Comparison of ENCODE assay signal across 1 cellular context in the genomic region with DNA sequence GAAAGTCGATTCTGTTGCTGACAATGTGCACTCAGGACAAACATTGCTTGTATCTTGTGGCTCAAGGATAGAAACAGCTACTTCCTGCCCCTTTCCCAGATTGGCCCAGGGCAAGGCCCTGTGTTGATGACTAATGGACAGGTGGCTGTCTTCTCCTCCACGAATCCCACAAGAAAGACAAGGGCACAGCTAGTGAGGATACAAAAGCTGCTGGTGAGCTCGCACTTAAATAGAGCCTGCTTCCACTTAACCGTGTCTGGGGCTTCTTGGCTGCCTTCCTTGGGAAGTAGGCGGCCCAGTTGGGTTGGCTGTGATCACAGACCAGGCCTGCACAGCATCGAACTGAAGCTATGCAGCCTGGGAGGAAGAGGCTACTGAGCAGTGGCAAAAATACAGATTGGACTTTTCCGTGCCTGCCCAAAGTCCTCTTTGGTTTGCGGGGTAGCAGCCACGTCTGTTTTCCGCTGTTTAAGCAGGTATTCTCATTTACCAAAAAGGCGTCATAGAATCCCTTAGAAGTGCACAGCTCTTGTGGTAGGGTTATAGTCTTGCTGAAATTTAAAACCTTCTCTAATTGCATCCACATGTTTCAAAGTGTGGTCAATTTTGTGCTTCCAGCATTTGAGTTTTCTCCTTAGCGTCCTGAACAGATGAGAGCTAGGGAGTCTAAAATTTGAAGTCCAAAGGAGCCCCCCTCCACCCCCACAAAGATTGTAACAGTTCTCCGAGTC.
TF ChIP-seq lines count a peak whose summit lies in the region.

No MANE protein-coding gene starts in this region.

TF ChIP-seq in IMR-90, 13 proteins besides CTCF, POLR2A, EP300 and RAD21 (continued from another document):
- TF ChIP-seq, protein P1, sequence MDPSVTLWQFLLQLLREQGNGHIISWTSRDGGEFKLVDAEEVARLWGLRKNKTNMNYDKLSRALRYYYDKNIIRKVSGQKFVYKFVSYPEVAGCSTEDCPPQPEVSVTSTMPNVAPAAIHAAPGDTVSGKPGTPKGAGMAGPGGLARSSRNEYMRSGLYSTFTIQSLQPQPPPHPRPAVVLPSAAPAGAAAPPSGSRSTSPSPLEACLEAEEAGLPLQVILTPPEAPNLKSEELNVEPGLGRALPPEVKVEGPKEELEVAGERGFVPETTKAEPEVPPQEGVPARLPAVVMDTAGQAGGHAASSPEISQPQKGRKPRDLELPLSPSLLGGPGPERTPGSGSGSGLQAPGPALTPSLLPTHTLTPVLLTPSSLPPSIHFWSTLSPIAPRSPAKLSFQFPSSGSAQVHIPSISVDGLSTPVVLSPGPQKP (IDR thresholded peaks at IDR 0.05; ENCODE audit: borderline replicate concordance, low read depth, low read length) = no peak
- TF ChIP-seq, protein P2, sequence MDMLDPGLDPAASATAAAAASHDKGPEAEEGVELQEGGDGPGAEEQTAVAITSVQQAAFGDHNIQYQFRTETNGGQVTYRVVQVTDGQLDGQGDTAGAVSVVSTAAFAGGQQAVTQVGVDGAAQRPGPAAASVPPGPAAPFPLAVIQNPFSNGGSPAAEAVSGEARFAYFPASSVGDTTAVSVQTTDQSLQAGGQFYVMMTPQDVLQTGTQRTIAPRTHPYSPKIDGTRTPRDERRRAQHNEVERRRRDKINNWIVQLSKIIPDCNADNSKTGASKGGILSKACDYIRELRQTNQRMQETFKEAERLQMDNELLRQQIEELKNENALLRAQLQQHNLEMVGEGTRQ (IDR thresholded peaks at IDR 0.05; ENCODE audit: low read depth, low read length) = no peak
- TF ChIP-seq CHD1 (IDR thresholded peaks at IDR 0.05; ENCODE audit: low read depth, low read length) = no peak
- TF ChIP-seq MAFK (IDR thresholded peaks at IDR 0.05; ENCODE audit: low read depth, low read length) = no peak
- no peak for TF ChIP-seq RFX5 (IDR thresholded peaks at IDR 0.05; ENCODE audit: low read depth, low read length)
- no peak for TF ChIP-seq NFE2L2 (IDR thresholded peaks at IDR 0.05; ENCODE audit: low read depth, low read length)
TF ChIP-seq in IMR-90: peak in this region for 0.
